17 cellular contexts compared by ENCODE assay signal in the genomic region with DNA sequence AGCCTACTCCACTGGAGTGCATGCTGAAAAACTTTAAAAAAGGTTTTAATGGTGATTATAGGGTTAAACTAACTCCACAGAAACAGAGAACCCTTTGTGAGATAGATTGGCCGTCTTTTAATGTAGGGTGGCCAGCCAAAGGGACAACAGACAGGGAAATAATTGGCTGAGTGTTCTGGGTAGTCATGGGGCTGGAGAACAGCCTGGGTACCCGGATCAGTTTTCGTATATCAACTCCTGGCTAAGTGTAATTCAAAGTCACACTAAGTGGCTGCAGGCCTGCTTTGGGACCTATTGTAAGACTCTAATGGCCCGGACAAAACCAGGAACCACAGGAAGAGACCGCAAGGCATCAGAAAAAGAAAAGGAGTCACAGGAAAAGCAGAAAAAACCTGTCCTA.
DNase-seq lines count a peak whose midpoint lies in the region; ATAC-seq lines count a peak whose summit lies in the region.
"Had no signal": no experiment of that assay in that cellular context is flagged by ENCODE, and none has a peak within 500 bp of the region (broad histone marks: within the 10 kb centered on the region; RNA-seq: fewer than 3 reads in every experiment).

No MANE protein-coding gene starts in this region.

- H3K9me3 ChIP-seq in mesenchymal stem cell (ENCODE audit: control insufficient read depth, low read length): no peaks in the 10 kb centered on the region

- no peak overlapping the region for H3K14ac ChIP-seq in mesenchymal stem cell (ENCODE audit: low read length in 2 of 2)

- no peak overlapping the region for H3K4me3 Mint-ChIP-seq in activated naive CD8-positive, alpha-beta T cell
- H3K4me3 Mint-ChIP-seq in activated naive CD8-positive, alpha-beta T cell treated with anti-CD3 and anti-CD28 coated beads, Interleukin-2, amount 50 U/mL, for 24 hours: no peak overlapping the region

- peaks cover 15% of the 10 kb centered on the region for H3K4me1 Mint-ChIP-seq in activated naive CD8-positive, alpha-beta T cell (ENCODE audit: low read depth)
- peaks cover 11% of the 10 kb centered on the region for H3K4me1 Mint-ChIP-seq in activated naive CD8-positive, alpha-beta T cell treated with anti-CD3 and anti-CD28 coated beads, Interleukin-2, amount 50 U/mL, for 24 hours

- no peak overlapping the region for H3K9ac ChIP-seq in mesenchymal stem cell (ENCODE audit: low read length)
- H3K9ac ChIP-seq: KMS-11 had no signal

- H3K27ac ChIP-seq in mesenchymal stem cell (ENCODE audit: low read length, poor library complexity, severe bottlenecking) (peak overlapping the region; percentile 92), substantia nigra (ENCODE audit: low read depth, low read length, poor library complexity, severe bottlenecking) (peak overlapping the region; percentile 53)
- H3K27ac ChIP-seq: KMS-11 had no signal

- no peak overlapping the region for H3K18ac ChIP-seq in mesenchymal stem cell (ENCODE audit: low read depth in 1 of 2, low read length in 2 of 2)

- H2BK12ac ChIP-seq in mesenchymal stem cell (ENCODE audit: low read length in 2 of 2): no peak overlapping the region

- H2BK15ac ChIP-seq in mesenchymal stem cell (ENCODE audit: low read depth, poor library complexity, severe bottlenecking): no peak overlapping the region

- no peak for DNase-seq in activated naive CD8-positive, alpha-beta T cell treated with anti-CD3 and anti-CD28 coated beads, Interleukin-2, amount 50 U/mL, for 24 hours
- peak; percentile 5 for DNase-seq in cerebellar cortex (ENCODE audit: low spot score)
- DNase-seq in mesenchymal stem cell: no peak
- peak in 27 of 49 donors; percentile 1 to 68 (median 24) for DNase-seq in substantia nigra (lab: John Stamatoyannopoulos, UW)
- no peak for DNase-seq in NCI-H748 treated with DMSO at 0.1 percent for 48 hours (lab: John Stamatoyannopoulos, UW)
- no peak for DNase-seq in HUDEP-2 (lab: John Stamatoyannopoulos, UW; ENCODE audit: unreplicated experiment in 76 of 76)
- DNase-seq: DND-41, GDM1, GOT3, NCI-H1436 treated with DMSO at 0.1 percent for 48 hours, NCI-H2029 treated with DMSO at 0.1 percent for 48 hours, NCI-H774, RPMI8226 had no signal

- H3K27ac Mint-ChIP-seq in activated naive CD8-positive, alpha-beta T cell: peak overlapping the region; percentile 28
- no peak overlapping the region for H3K27ac Mint-ChIP-seq in activated naive CD8-positive, alpha-beta T cell treated with anti-CD3 and anti-CD28 coated beads, Interleukin-2, amount 50 U/mL, for 24 hours

- H2BK120ac ChIP-seq in mesenchymal stem cell (ENCODE audit: low read depth, low read length): no peak overlapping the region

- H3K27me3 Mint-ChIP-seq in activated naive CD8-positive, alpha-beta T cell: no peaks in the 10 kb centered on the region
- no peaks in the 10 kb centered on the region for H3K27me3 Mint-ChIP-seq in activated naive CD8-positive, alpha-beta T cell treated with anti-CD3 and anti-CD28 coated beads, Interleukin-2, amount 50 U/mL, for 24 hours

- H2BK5ac ChIP-seq in mesenchymal stem cell (ENCODE audit: low read depth, low read length, poor library complexity, severe bottlenecking): no peak overlapping the region

- peaks cover 10% of the 10 kb centered on the region for H3K4me1 ChIP-seq in mesenchymal stem cell (ENCODE audit: control insufficient read depth, insufficient read depth, low read depth, low read length)

- H3K23ac ChIP-seq in mesenchymal stem cell (ENCODE audit: low read length in 2 of 2): no peak overlapping the region

- WGBS in mesenchymal stem cell: 84% methylated on average over 5 of the region's 5 CpGs

- no peak overlapping the region for H4K8ac ChIP-seq in mesenchymal stem cell (ENCODE audit: low read length)

- peaks cover 4% of the 10 kb centered on the region for H3K36me3 Mint-ChIP-seq in activated naive CD8-positive, alpha-beta T cell
- peaks cover 34% of the 10 kb centered on the region for H3K36me3 Mint-ChIP-seq in activated naive CD8-positive, alpha-beta T cell treated with anti-CD3 and anti-CD28 coated beads, Interleukin-2, amount 50 U/mL, for 24 hours (ENCODE audit: low read depth)

- H3K36me3 ChIP-seq in mesenchymal stem cell (ENCODE audit: control insufficient read depth in 1 of 2, insufficient read depth in 2 of 2, low read depth in 1 of 2, low read length in 2 of 2): peaks cover 0 to 7% of the 10 kb centered on the region in 2 experiments

- no peak overlapping the region for H3K4me3 ChIP-seq in mesenchymal stem cell (ENCODE audit: insufficient read depth in 1 of 2, low read depth in 1 of 2, low read length in 2 of 2)
- H3K4me3 ChIP-seq: GM12878 had no signal

- no peak overlapping the region for H2AFZ ChIP-seq in mesenchymal stem cell (ENCODE audit: low read depth, low read length)

- no peaks in the 10 kb centered on the region for H3K27me3 ChIP-seq in mesenchymal stem cell (ENCODE audit: control insufficient read depth in 1 of 2, insufficient read depth in 1 of 2, low read length in 2 of 2)

- no peaks in the 10 kb centered on the region for H3K9me3 Mint-ChIP-seq in activated naive CD8-positive, alpha-beta T cell (ENCODE audit: low read depth)
- H3K9me3 Mint-ChIP-seq in activated naive CD8-positive, alpha-beta T cell treated with anti-CD3 and anti-CD28 coated beads, Interleukin-2, amount 50 U/mL, for 24 hours: no peaks in the 10 kb centered on the region

- no peak overlapping the region for H3K4ac ChIP-seq in mesenchymal stem cell (ENCODE audit: low read depth in 1 of 2, low read length in 2 of 2)

- ATAC-seq in activated naive CD8-positive, alpha-beta T cell treated with anti-CD3 and anti-CD28 coated beads, Interleukin-2, amount 50 U/mL, for 24 hours: no peak
- no peak for ATAC-seq in GM19035 (IDR thresholded peaks at IDR 0.05; ENCODE audit: unreplicated experiment)
- ATAC-seq: GM12878 had no signal

- H2AK5ac ChIP-seq in mesenchymal stem cell (ENCODE audit: low read length, severe bottlenecking): no peak overlapping the region

- H3K4me2 ChIP-seq in mesenchymal stem cell (ENCODE audit: low read length, poor library complexity, severe bottlenecking): no peak overlapping the region
- H3K4me2 ChIP-seq: KMS-11 had no signal

- H3K79me1 ChIP-seq in mesenchymal stem cell (replicated peaks; ENCODE audit: low read length, poor library complexity, severe bottlenecking): peaks cover 6% of the 10 kb centered on the region

- H4K91ac ChIP-seq in mesenchymal stem cell (ENCODE audit: low read length): no peak overlapping the region

Comparison
In these comparisons a context has a peak if more than half of its experiments do, and no peak if none do; other contexts are left out.
1. DNase-seq: peak in cerebellar cortex (single experiment) and substantia nigra (27 of 49); none in activated naive CD8-positive, alpha-beta T cell treated with anti-CD3 and anti-CD28 coated beads, Interleukin-2, amount 50 U/mL, for 24 hours (single experiment), mesenchymal stem cell (single experiment), NCI-H748 treated with DMSO at 0.1 percent for 48 hours (single experiment) and HUDEP-2 (0 of 76).